In genomic region chr5:134648425-134649162, GRCh38 we compare ENCODE assay signal across 8 cellular contexts. TPM values are rescaled to one million over a fixed set of nuclear protein-coding genes. Genes with fewer than 3 reads are reported as not detected.
DNase-seq lines count a peak whose midpoint lies in the region; ATAC-seq, FAIRE-seq and TF ChIP-seq lines count a peak whose summit lies in the region.

Gene SEC24A, plus strand, starts transcription at chr5:134648785. Its CDS starts 292 bp downstream, at chr5:134649077.

- no peak for TF ChIP-seq CTCF in D721Med (IDR thresholded peaks at IDR 0.05; ENCODE audit: insufficient read depth, missing control alignments)
- TF ChIP-seq CTCF in epithelial cell of esophagus (IDR thresholded peaks at IDR 0.05; ENCODE audit: insufficient read depth, low read depth, low read length, missing control alignments): no peak

- peak within 1 kb of the TSS; percentile 85 for H3K9ac ChIP-seq in HUES64 (ENCODE audit: low read depth, low read length)

- no peak for FAIRE-seq in D721Med (lab: Jason Lieb, UNC)

- peak within 1 kb of the TSS; percentile 87 for H3K27ac ChIP-seq in HUES64 (ENCODE audit: low read depth, low read length)

- under 1% methylated on average over 69 of the region's 69 CpGs for WGBS in HUES64

- H3K9me3 ChIP-seq in HUES64 (ENCODE audit: insufficient read depth, low read depth, low read length) (no peaks in the 10 kb centered on the region), mononuclear cell (ENCODE audit: low read depth, low read length) (no peaks in the 10 kb centered on the region)

- peak within 1 kb of the TSS; percentile 67 for H3K4me3 ChIP-seq in HUES64 (ENCODE audit: low read length)
- H3K4me3 ChIP-seq in epithelial cell of esophagus (ENCODE audit: low read length): peak within 1 kb of the TSS; percentile 98
- H3K4me3 ChIP-seq in mononuclear cell (ENCODE audit: low read length): peak within 1 kb of the TSS; percentile 98

- H3K36me3 ChIP-seq in HUES64 (ENCODE audit: insufficient read depth, low read length): no peaks in the 10 kb centered on the region

- ATAC-seq in GM21447 (IDR thresholded peaks at IDR 0.05; ENCODE audit: unreplicated experiment): peak; percentile 78

- H3K27me3 ChIP-seq in HUES64 (ENCODE audit: insufficient read depth, low read length) (no peaks in the 10 kb centered on the region), mononuclear cell (ENCODE audit: insufficient read depth, low read length) (no peaks in the 10 kb centered on the region)

- H3K4me1 ChIP-seq in HUES64 (ENCODE audit: insufficient read depth, low read length) (peaks cover 9% of the 10 kb centered on the region; the same call in 1 of the 2 replicates), mononuclear cell (ENCODE audit: insufficient read depth, low read length) (peaks cover 31% of the 10 kb centered on the region)

- DNase-seq in D721Med (ENCODE audit: insufficient read length, low spot score): peak; percentile 88
- peak; percentile 92 for DNase-seq in OCI-M1 (lab: John Stamatoyannopoulos, UW)
- peak; percentile 75 for DNase-seq in activated T-cell treated with anti-CD3 and anti-CD28 coated beads for 4 hours
- peak; percentile 91 for DNase-seq in epithelial cell of esophagus (ENCODE audit: low read depth)
- DNase-seq in stimulated activated CD8-positive, alpha-beta memory T cell treated with anti-CD3 and anti-CD28 coated beads, Interleukin-4, amount 100 ng/mL, for 1 hour (ENCODE audit: low read depth in 2 of 2, low spot score in 1 of 2): peak; percentile 66 to 79

RNA-seq across cellular contexts. Expression of gene SEC24A, which starts in this region (rescaled TPM):
- 18.6 TPM for polyA plus RNA-seq in HUES64 (2013, experiment 1 of 2)
- polyA plus RNA-seq in HUES64 (2013, experiment 2 of 2): 16.3 TPM
- total RNA-seq in mononuclear cell: 20.3 TPM

Comparison
In these comparisons a context has a peak if more than half of its experiments do, and no peak if none do; other contexts are left out.
1. Peak in every context shown above with its lines: DNase-seq, ATAC-seq, H3K4me3 ChIP-seq and H3K27ac ChIP-seq.